10 cellular contexts compared by ENCODE assay signal in the genomic region with DNA sequence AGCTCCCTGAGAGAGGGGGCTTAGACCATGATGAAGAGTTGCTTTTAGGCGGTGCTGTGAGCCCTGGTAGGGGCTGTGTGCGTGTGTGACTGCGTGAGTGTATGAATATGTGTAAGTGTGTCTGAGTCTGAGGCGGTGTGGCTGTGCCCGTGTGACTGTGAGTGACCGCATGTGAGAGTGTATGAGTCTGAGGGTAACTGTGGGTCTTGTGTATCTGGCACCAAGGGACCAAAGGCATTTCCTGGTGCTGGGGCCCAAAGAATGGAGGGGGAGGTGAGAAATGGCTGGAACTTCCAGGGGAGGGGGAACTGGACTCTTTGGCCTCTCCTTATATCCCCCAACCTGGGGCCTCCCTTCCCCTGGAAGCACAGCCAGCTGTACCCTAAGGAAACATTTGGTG. TPM values are rescaled to one million over a fixed set of nuclear protein-coding genes. Genes with fewer than 3 reads are reported as not detected.
DNase-seq lines count a peak whose midpoint lies in the region; TF ChIP-seq lines count a peak whose summit lies in the region.
"Had no signal": no experiment of that assay in that cellular context is flagged by ENCODE, and none has a peak within 500 bp of the region (broad histone marks: within the 10 kb centered on the region; RNA-seq: fewer than 3 reads in every experiment).

No MANE protein-coding gene starts in this region.

- intact Hi-C loops in cardiac septum (cut with DNase I) (no loop called here), colonic mucosa (cut with DNase I) (no loop called here), uterus (cut with DNase I; ENCODE audit: low total_unique reads) (no loop called here)

- TF ChIP-seq CTCF in cardiac muscle cell (IDR thresholded peaks at IDR 0.05; ENCODE audit: low read depth, low read length) (no peak), colonic mucosa (IDR thresholded peaks at IDR 0.05) (no peak), uterus (IDR thresholded peaks at IDR 0.05) (no peak)

- no peaks in the 10 kb centered on the region for H3K27me3 ChIP-seq in cardiac muscle cell
- H3K27me3 ChIP-seq in colonic mucosa = no peaks in the 10 kb centered on the region
- H3K27me3 ChIP-seq in muscle layer of duodenum (ENCODE audit: low read depth, low read length) = no peaks in the 10 kb centered on the region
- no peaks in the 10 kb centered on the region for H3K27me3 ChIP-seq in uterus

- H3K9me3 ChIP-seq in cardiac muscle cell (ENCODE audit: low read depth) (no peaks in the 10 kb centered on the region), colonic mucosa (no peaks in the 10 kb centered on the region), muscle layer of duodenum (ENCODE audit: control insufficient read depth in 1 of 2, low read length in 2 of 2) (no peaks in the 10 kb centered on the region), uterus (no peaks in the 10 kb centered on the region)

- H3K4me3 ChIP-seq in cardiac muscle cell (no peak overlapping the region), colonic mucosa (no peak overlapping the region), muscle layer of duodenum (ENCODE audit: low read depth in 1 of 2, low read length in 2 of 2) (peak overlapping the region; percentile 57 to 65), uterus (no peak overlapping the region)

- H3K4me1 ChIP-seq in cardiac muscle cell (ENCODE audit: low read depth) (peaks cover 36% of the 10 kb centered on the region), colonic mucosa (peaks cover 9% of the 10 kb centered on the region), muscle layer of duodenum (ENCODE audit: control insufficient read depth in 1 of 2, insufficient read depth in 2 of 2, low read length in 2 of 2) (peaks cover 24 to 57% of the 10 kb centered on the region in 2 donors), uterus (peaks cover 0 to 38% of the 10 kb centered on the region in 2 donors)

- peak in 1 of 2 donors; percentile 61 for DNase-seq in cardiac muscle cell (ENCODE audit: low read depth in 1 of 2, low spot score in 1 of 2)
- DNase-seq in cardiac septum (ENCODE audit: low spot score) = no peak
- DNase-seq in colonic mucosa = no peak
- DNase-seq in uterus = no peak
- DNase-seq in SHP77 treated with DMSO at 0.1 percent for 48 hours (lab: John Stamatoyannopoulos, UW) = no peak
- no peak for DNase-seq in glomerular visceral epithelial cell (ENCODE audit: extremely low spot score)
- DNase-seq in GM19240 (ENCODE audit: insufficient read length, low spot score) = no peak
- DNase-seq: COR-L47, NCI-H1417 treated with DMSO at 0.1 percent for 48 hours had no signal

- H3K36me3 ChIP-seq in cardiac muscle cell (peaks cover 18% of the 10 kb centered on the region), colonic mucosa (no peaks in the 10 kb centered on the region), muscle layer of duodenum (ENCODE audit: control insufficient read depth in 1 of 2, insufficient read depth in 2 of 2, low read length in 2 of 2) (peaks cover 15% of the 10 kb centered on the region in 2 donors), uterus (no peaks in the 10 kb centered on the region)

- no peak for TF ChIP-seq POLR2A in uterus (IDR thresholded peaks at IDR 0.05)

- peak overlapping the region; percentile 3 to 91 for H3K9ac ChIP-seq in colonic mucosa (ENCODE audit: low read depth in 2 of 2, low read length in 2 of 2)

- H3K27ac ChIP-seq in cardiac muscle cell (peak overlapping the region; percentile 81), colonic mucosa (no peak overlapping the region), muscle layer of duodenum (ENCODE audit: low read length) (peak overlapping the region; percentile 20), uterus (peak overlapping the region; percentile 77 to 81)

RNA-seq across cellular contexts. Expression of a gene that starts 1.1 kb away (rescaled TPM):
- total RNA-seq in cardiac muscle cell (64.6 and 98.7 TPM in 2 replicates), cardiac septum (59.4 TPM), colonic mucosa (10 to 100 TPM; 10.5 to 10.6 TPM), uterus (100 to 1,000 TPM in 1 of 4 donors, 10 to 100 TPM in 2, 1 to 10 TPM in 1; 3.2 to 153 (median 49.9) TPM)
- polyA plus RNA-seq in cardiac muscle cell = 88.2 and 120 TPM in 2 replicates

RNA-seq across cellular contexts. Expression of a gene that starts 6.7 kb away (rescaled TPM):
- total RNA-seq in cardiac muscle cell = 82.2 and 121 TPM in 2 replicates
- 148 and 174 TPM in 2 replicates for polyA plus RNA-seq in cardiac muscle cell
- 42.4 TPM for total RNA-seq in cardiac septum
- 10 to 100 TPM; 37.8 to 45.6 TPM for total RNA-seq in colonic mucosa
- 10 to 100 TPM in 3 of 4 donors, 1 to 10 TPM in 1; 4.4 to 82.9 (median 50.7) TPM for total RNA-seq in uterus

RNA-seq across cellular contexts. Expression of a gene that starts 9.3 kb away (rescaled TPM):
- total RNA-seq in cardiac muscle cell = 0.77 and 2.0 TPM in 2 replicates
- 1.1 and 1.3 TPM in 2 replicates for polyA plus RNA-seq in cardiac muscle cell
- not detected for total RNA-seq in cardiac septum
- not detected for total RNA-seq in colonic mucosa
- total RNA-seq in uterus = not detected

RNA-seq across cellular contexts. Expression of a gene that starts 15.5 kb away (rescaled TPM):
- total RNA-seq in cardiac muscle cell (106 and 125 TPM in 2 replicates), cardiac septum (25.8 TPM), colonic mucosa (100 to 1,000 TPM in 1 of 2 donors, 10 to 100 TPM in 1; 49.6 to 114 TPM), uterus (10 to 100 TPM; 34.1 to 55.2 (median 51.3) TPM)
- 137 and 144 TPM in 2 replicates for polyA plus RNA-seq in cardiac muscle cell

RNA-seq across cellular contexts. Expression of a gene that starts 24.3 kb away (rescaled TPM):
- total RNA-seq in cardiac muscle cell (0.27 and 1.7 TPM in 2 replicates), cardiac septum (not detected), colonic mucosa (not detected), uterus (under 1 TPM in 2 of 4 donors, not detected in 2; 0.35 to 0.82 TPM)
- 1.4 TPM in 1 of 2 replicates, not detected in the other for polyA plus RNA-seq in cardiac muscle cell

Comparison
In these comparisons a context has a peak if more than half of its experiments do, and no peak if none do; other contexts are left out.
1. H3K4me3 ChIP-seq: peak in muscle layer of duodenum (2 of 2); none in cardiac muscle cell (single experiment), colonic mucosa (single experiment) and uterus (0 of 2).